Comparison of ENCODE assay signal across 21 cellular contexts in the genomic region with DNA sequence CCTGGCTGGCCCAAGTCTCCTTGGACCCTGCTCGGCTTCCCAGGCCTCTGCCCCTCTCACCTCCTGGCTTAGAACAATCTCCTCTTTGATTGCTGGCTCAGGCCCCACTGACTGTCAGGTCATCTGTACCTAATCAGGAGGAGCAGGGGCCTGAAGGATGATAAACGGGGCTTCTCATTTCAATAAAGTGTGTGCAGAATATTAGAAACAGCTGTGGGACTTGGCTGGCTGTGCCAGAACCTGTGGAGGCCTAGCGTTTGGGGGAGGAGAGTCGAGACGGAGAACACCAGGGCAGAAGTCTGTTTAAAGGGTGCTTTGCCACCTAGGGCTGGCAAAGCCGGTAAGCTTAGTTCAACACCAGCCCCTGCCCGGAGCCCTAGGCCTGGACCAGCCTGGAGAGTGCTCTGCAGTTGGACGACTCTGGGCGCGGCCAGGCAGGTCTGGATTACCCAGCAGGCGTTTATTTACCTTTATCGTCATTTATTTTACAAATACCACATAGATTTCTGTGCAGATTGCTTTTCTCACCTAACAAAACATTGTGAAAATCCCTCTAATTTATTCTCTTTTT. TPM values are rescaled to one million over a fixed set of nuclear protein-coding genes. Genes with fewer than 3 reads are reported as not detected.
DNase-seq lines count a peak whose midpoint lies in the region; ATAC-seq and TF ChIP-seq lines count a peak whose summit lies in the region.
"Had no signal": no experiment of that assay in that cellular context is flagged by ENCODE, and none has a peak within 500 bp of the region (broad histone marks: within the 10 kb centered on the region; RNA-seq: fewer than 3 reads in every experiment).

No MANE protein-coding gene starts in this region.

- H3K9me3 ChIP-seq in HEK293 (ENCODE audit: control insufficient read depth, insufficient read depth, low read depth, low read length): no peaks in the 10 kb centered on the region
- H3K9me3 ChIP-seq in spleen: no peaks in the 10 kb centered on the region
- H3K9me3 ChIP-seq: Caco-2, colonic mucosa, tibial artery had no signal

- peak; percentile 5 for DNase-seq in fibroblast of gingiva (ENCODE audit: low read depth)
- DNase-seq in spleen: peak; percentile 27
- DNase-seq in stimulated activated CD4-positive, alpha-beta T cell treated with anti-CD3 and anti-CD28 coated beads, Interleukin-4, amount 100 ng/mL, for 24 hours: no peak
- DNase-seq: activated CD4-positive, alpha-beta T cell treated with anti-CD3 and anti-CD28 coated beads for 48 hours; activated CD8-positive, alpha-beta memory T cell treated with anti-CD3 and anti-CD28 coated beads, Interleukin-2, amount 50 U/mL, for 4 hours; activated naive CD8-positive, alpha-beta T cell treated with anti-CD3 and anti-CD28 coated beads, Interleukin-2, amount 50 U/mL, for 24 hours; brain microvascular endothelial cell; Caco-2; colonic mucosa; KBM-7; kidney; NCI-H1930; right cardiac atrium; RPMI8226; stimulated activated naive CD4-positive, alpha-beta T cell treated with Interleukin-2 at 50 U/mL for 16 hours had no signal

- H3K27me3 ChIP-seq in spleen (replicated peaks in 1 of 7): peaks cover 0 to 12% (median 0%) of the 10 kb centered on the region in 7 donors
- H3K27me3 ChIP-seq: brain microvascular endothelial cell, colonic mucosa had no signal

- POLR2A ChIA-PET in HEK293 (lab: Yijun Ruan, JAX): no interaction called here

- H3K4me1 ChIP-seq in HEK293 (ENCODE audit: control insufficient read depth, insufficient read depth, low read length) (no peaks in the 10 kb centered on the region), spleen (peaks cover 0 to 7% (median 0%) of the 10 kb centered on the region in 6 donors)
- H3K4me1 ChIP-seq: Caco-2, colonic mucosa, tibial artery had no signal

- H3K4me3 ChIP-seq in HEK293 (ENCODE audit: low read depth, low read length) (no peak overlapping the region), spleen (no peak overlapping the region)
- H3K4me3 ChIP-seq: colonic mucosa, tibial artery had no signal

- intact Hi-C loops in spleen (cut with DNase I; ENCODE audit: low total_unique reads): no loop called here

- 82 to 92% (median 87%) methylated on average over 12 of the region's 12 CpGs for WGBS in spleen, 5 donors

- no peak for TF ChIP-seq CTCF in HEK293 (tag by site-specific recombination; IDR thresholded peaks at IDR 0.05)
- TF ChIP-seq CTCF in spleen (IDR thresholded peaks at IDR 0.05 in 8 of 11, conservative IDR thresholded peaks at IDR 0.05 in 3 of 11): no peak

- H3K27ac ChIP-seq in HEK293 (ENCODE audit: extremely low read depth, low read depth, low read length) (no peak overlapping the region), spleen (no peak overlapping the region)
- H3K27ac ChIP-seq: brain microvascular endothelial cell, colonic mucosa, tibial artery had no signal

- CTCF ChIA-PET in HEK293 (lab: Yijun Ruan, JAX): interaction anchor here (0.9 to 1.8 kb wide), 5 partner anchors 13 to 259 kb away, joined by 3 to 10 read pairs (median 3); no protein-coding TSS in a partner anchor

- no peak for ATAC-seq in GM19324 (IDR thresholded peaks at IDR 0.05; ENCODE audit: low FRiP score, unreplicated experiment)
- ATAC-seq in HG03025 (IDR thresholded peaks at IDR 0.05; ENCODE audit: low FRiP score, unreplicated experiment): no peak
- ATAC-seq: activated naive CD8-positive, alpha-beta T cell treated with anti-CD3 and anti-CD28 coated beads, Interleukin-2, amount 50 U/mL, for 24 hours had no signal

- no peak for TF ChIP-seq POLR2A in spleen (IDR thresholded peaks at IDR 0.05)

- no peaks in the 10 kb centered on the region for H3K36me3 ChIP-seq in HEK293 (ENCODE audit: control insufficient read depth in 2 of 2, insufficient read depth in 1 of 2, low read length in 2 of 2)
- H3K36me3 ChIP-seq in spleen: no peaks in the 10 kb centered on the region
- H3K36me3 ChIP-seq: brain microvascular endothelial cell, colonic mucosa, tibial artery had no signal

TF ChIP-seq in HEK293, 187 proteins besides CTCF, POLR2A, EP300 and RAD21:
- 0 out of 2 replicates have a peak, but pooled peaks have one; percentile 16 for TF ChIP-seq ZBTB17 (tag by site-specific recombination; IDR thresholded peaks at IDR 0.05)
- TF ChIP-seq ZNF514 (tag by site-specific recombination; IDR thresholded peaks at IDR 0.05): no peak
TF ChIP-seq in HEK293: peak in this region for 1.

RNA-seq across cellular contexts. Expression of a gene that starts 10.1 kb away (rescaled TPM):
- 1 to 10 TPM in 6 of 7 donors, not detected in 1; 1.8 to 7.1 (median 3.0) TPM for total RNA-seq in spleen
- polyA plus RNA-seq in spleen: 1 to 10 TPM; 1.2 to 3.6 (median 3.1) TPM
- total RNA-seq: Caco-2, colonic mucosa, kidney, lung microvascular endothelial cell, osteocyte had no signal

RNA-seq across cellular contexts. Expression of a gene that starts 31.4 kb away (rescaled TPM):
- 1 to 10 TPM in 2 of 7 donors, under 1 TPM in 3, not detected in 2; 0.33 to 1.8 (median 0.85) TPM for total RNA-seq in spleen
- polyA plus RNA-seq in spleen: under 1 TPM; 0.11 to 0.24 (median 0.22) TPM
- total RNA-seq: Caco-2, osteocyte, right cardiac atrium had no signal

RNA-seq across cellular contexts. Expression of a gene that starts 32.7 kb away (rescaled TPM):
- total RNA-seq in spleen: 10 to 100 TPM in 5 of 7 donors, 1 to 10 TPM in 2; 7.7 to 12.7 (median 11.9) TPM
- polyA plus RNA-seq in spleen: 10 to 100 TPM in 2 of 3 donors, 1 to 10 TPM in 1; 8.9 to 11.4 (median 10.8) TPM

RNA-seq across cellular contexts. Expression of a gene that starts 48.2 kb away (rescaled TPM):
- 1 to 10 TPM; 3.0 to 7.7 (median 4.4) TPM for total RNA-seq in spleen
- 1 to 10 TPM; 4.0 to 4.6 (median 4.2) TPM for polyA plus RNA-seq in spleen
